Comparison of ENCODE assay signal across 16 cellular contexts in genomic region chr1:184621262-184621661, GRCh38.
DNase-seq lines count a peak whose midpoint lies in the region; ATAC-seq and TF ChIP-seq lines count a peak whose summit lies in the region.
"Had no signal": no experiment of that assay in that cellular context is flagged by ENCODE, and none has a peak within 500 bp of the region (broad histone marks: within the 10 kb centered on the region; RNA-seq: fewer than 3 reads in every experiment).

No MANE protein-coding gene starts in this region.

- intact Hi-C loops in colonic mucosa (cut with DNase I) (no loop called here), lower lobe of right lung (cut with DNase I) (no loop called here), mucosa of descending colon (cut with DNase I, micrococcal nuclease) (no loop called here)

- TF ChIP-seq CTCF in colonic mucosa (IDR thresholded peaks at IDR 0.05) (no peak), lower lobe of right lung (IDR thresholded peaks at IDR 0.05) (no peak), mucosa of descending colon (IDR thresholded peaks at IDR 0.05) (no peak)

- H3K4me1 ChIP-seq in colonic mucosa (peaks cover 8% of the 10 kb centered on the region), lower lobe of right lung (peaks cover 25% of the 10 kb centered on the region), subcutaneous abdominal adipose tissue (ENCODE audit: control insufficient read depth in 5 of 5, insufficient read depth in 5 of 5, low read length in 5 of 5) (peaks cover 2 to 39% (median 25%) of the 10 kb centered on the region in 5 donors), mucosa of descending colon (ENCODE audit: low read depth) (peaks cover 20% of the 10 kb centered on the region)
- H3K4me1 ChIP-seq: SJSA1 had no signal

- DNase-seq in H4 (ENCODE audit: low spot score) = peak; percentile 64
- DNase-seq in colonic mucosa = no peak
- no peak for DNase-seq in lower lobe of right lung
- DNase-seq in NCI-H774 (lab: John Stamatoyannopoulos, UW) = no peak
- no peak for DNase-seq in SW480 (ENCODE audit: low spot score)
- no peak for DNase-seq in HuH-7.5 (ENCODE audit: low spot score)
- no peak for DNase-seq in mucosa of descending colon
- DNase-seq: cerebellar nuclear complex; COR-L47; GOT3; KG1; naive thymus-derived CD4-positive, alpha-beta T cell; NCI-H2171; substantia nigra had no signal

- H3K9me3 ChIP-seq in colonic mucosa (no peaks in the 10 kb centered on the region), lower lobe of right lung (no peaks in the 10 kb centered on the region), subcutaneous abdominal adipose tissue (ENCODE audit: control insufficient read depth in 5 of 5, low read length in 5 of 5) (no peaks in the 10 kb centered on the region), mucosa of descending colon (no peaks in the 10 kb centered on the region)
- H3K9me3 ChIP-seq: SJSA1 had no signal

- ATAC-seq in lower lobe of right lung (peak in 1 of 2 donors; percentile 31), mucosa of descending colon (no peak)
- ATAC-seq: naive thymus-derived CD4-positive, alpha-beta T cell had no signal

- peak overlapping the region; percentile 72 for H3K27ac ChIP-seq in colonic mucosa
- peak overlapping the region; percentile 50 for H3K27ac ChIP-seq in lower lobe of right lung
- peak overlapping the region; percentile 28 for H3K27ac ChIP-seq in subcutaneous abdominal adipose tissue (ENCODE audit: low read depth, low read length)
- H3K27ac ChIP-seq: SJSA1 had no signal

- H3K4me3 ChIP-seq in colonic mucosa (no peak overlapping the region), lower lobe of right lung (no peak overlapping the region), subcutaneous abdominal adipose tissue (ENCODE audit: low read depth in 1 of 5, low read length in 5 of 5) (no peak overlapping the region), mucosa of descending colon (no peak overlapping the region)
- H3K4me3 ChIP-seq: SJSA1 had no signal

- H3K9ac ChIP-seq in colonic mucosa (ENCODE audit: low read depth in 2 of 2, low read length in 2 of 2) (no peak overlapping the region), subcutaneous abdominal adipose tissue (ENCODE audit: low read length in 5 of 5) (no peak overlapping the region)

- no peaks in the 10 kb centered on the region for H3K36me3 ChIP-seq in colonic mucosa
- H3K36me3 ChIP-seq in lower lobe of right lung = no peaks in the 10 kb centered on the region
- peaks cover 0 to 5% (median 0%) of the 10 kb centered on the region in 5 donors for H3K36me3 ChIP-seq in subcutaneous abdominal adipose tissue (ENCODE audit: control insufficient read depth in 5 of 5, insufficient read depth in 5 of 5, low read length in 5 of 5)
- no peaks in the 10 kb centered on the region for H3K36me3 ChIP-seq in mucosa of descending colon (ENCODE audit: low read depth)
- H3K36me3 ChIP-seq: SJSA1 had no signal

- H3K27me3 ChIP-seq in colonic mucosa (no peaks in the 10 kb centered on the region), lower lobe of right lung (ENCODE audit: low read depth) (no peaks in the 10 kb centered on the region), subcutaneous abdominal adipose tissue (ENCODE audit: control insufficient read depth in 5 of 5, insufficient read depth in 4 of 5, low read length in 5 of 5) (peaks cover 0 to 3% (median 0%) of the 10 kb centered on the region in 5 donors)
- H3K27me3 ChIP-seq: SJSA1 had no signal
